ENCODE assay signal across 25 cellular contexts in the genomic region with DNA sequence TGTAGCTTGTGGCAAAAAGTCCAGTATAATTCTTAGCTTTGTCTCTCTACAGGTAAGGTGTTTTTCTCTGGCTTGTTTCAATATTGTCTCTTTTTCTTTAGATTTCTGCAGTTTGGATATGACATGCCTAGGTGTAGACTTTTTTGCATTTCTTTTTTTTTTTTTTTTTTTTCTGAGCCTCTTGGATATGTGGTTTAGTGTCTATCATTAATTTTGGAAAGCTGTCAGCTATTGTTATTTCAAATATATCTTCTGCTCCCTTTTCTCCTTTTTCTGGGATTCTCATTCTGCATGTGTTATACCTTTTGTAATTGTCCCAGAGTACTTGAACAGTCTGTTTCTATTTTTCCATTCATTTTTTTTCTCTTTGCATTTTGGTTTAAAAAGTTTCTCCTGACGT.
"Had no signal": no experiment of that assay in that cellular context is flagged by ENCODE, and none has a peak within 500 bp of the region (broad histone marks: within the 10 kb centered on the region; RNA-seq: fewer than 3 reads in every experiment).

No MANE protein-coding gene starts in this region.

- H3K9me3 ChIP-seq: colonic mucosa, gastrocnemius medialis had no signal

- ATAC-seq: effector memory CD8-positive, alpha-beta T cell; esophagus mucosa; foreskin keratinocyte; gastrocnemius medialis; gastroesophageal sphincter; heart left ventricle; heart right ventricle had no signal

- H3K27ac Mint-ChIP-seq: dendritic cell treated with granulocyte-macrophage colony-stimulating factor and Interleukin-4, amounts not matched to agents 40 ng/mL and 50 ng/mL, for 4 days; effector memory CD8-positive, alpha-beta T cell; endodermal cell had no signal

- H3K27ac ChIP-seq: colonic mucosa, coronary artery, dorsolateral prefrontal cortex, epithelial cell of prostate, esophagus muscularis mucosa, esophagus squamous epithelium, foreskin keratinocyte, gastrocnemius medialis, gastroesophageal sphincter, heart left ventricle, heart right ventricle had no signal

- DNase-seq: colonic mucosa; cortex of kidney; dermis blood vessel endothelial cell; dorsolateral prefrontal cortex; effector CD4-positive, alpha-beta T cell; effector CD8-positive, alpha-beta T cell; effector memory CD4-positive, alpha-beta T cell; effector memory CD8-positive, alpha-beta T cell; endodermal cell; erythroblast; esophagus squamous epithelium; foreskin fibroblast; foreskin keratinocyte; foreskin melanocyte; gastrocnemius medialis; glutamatergic neuron; head of caudate nucleus; heart left ventricle; heart right ventricle had no signal

- H3K36me3 ChIP-seq: colonic mucosa, esophagus muscularis mucosa, esophagus squamous epithelium, gastrocnemius medialis, gastroesophageal sphincter, heart left ventricle, heart right ventricle had no signal

- H3K4me3 Mint-ChIP-seq: dendritic cell treated with granulocyte-macrophage colony-stimulating factor and Interleukin-4, amounts not matched to agents 40 ng/mL and 50 ng/mL, for 4 days; effector memory CD8-positive, alpha-beta T cell; endodermal cell had no signal

- H3K27me3 Mint-ChIP-seq: dendritic cell treated with granulocyte-macrophage colony-stimulating factor and Interleukin-4, amounts not matched to agents 40 ng/mL and 50 ng/mL, for 4 days; effector memory CD8-positive, alpha-beta T cell had no signal

- H3K4me1 ChIP-seq: colonic mucosa, esophagus muscularis mucosa, esophagus squamous epithelium, foreskin keratinocyte, gastrocnemius medialis, gastroesophageal sphincter, heart left ventricle, heart right ventricle had no signal

- H3K4me3 ChIP-seq: colonic mucosa, coronary artery, dorsolateral prefrontal cortex, esophagus muscularis mucosa, esophagus squamous epithelium, gastrocnemius medialis, gastroesophageal sphincter, heart left ventricle, heart right ventricle had no signal
